ENCODE assay signal across 18 cellular contexts in genomic region chr19:3619631-3620012, GRCh38. TPM values are rescaled to one million over a fixed set of nuclear protein-coding genes. Genes with fewer than 3 reads are reported as not detected.
DNase-seq lines count a peak whose midpoint lies in the region; ATAC-seq and TF ChIP-seq lines count a peak whose summit lies in the region.
"Had no signal": no experiment of that assay in that cellular context is flagged by ENCODE, and none has a peak within 500 bp of the region (broad histone marks: within the 10 kb centered on the region; RNA-seq: fewer than 3 reads in every experiment).

No MANE protein-coding gene starts in this region.

- no peak overlapping the region for H2BK120ac ChIP-seq in mesenchymal stem cell (ENCODE audit: low read depth, low read length)

- no peak overlapping the region for H2AFZ ChIP-seq in mesenchymal stem cell (ENCODE audit: low read depth, low read length)

- no peak overlapping the region for H3K4ac ChIP-seq in mesenchymal stem cell (ENCODE audit: low read depth in 1 of 2, low read length in 2 of 2)

- H3K27ac ChIP-seq in HEK293 (ENCODE audit: extremely low read depth, low read depth, low read length) (no peak overlapping the region), RWPE2 (ENCODE audit: poor library complexity, severe bottlenecking) (no peak overlapping the region), mesenchymal stem cell (ENCODE audit: low read length, poor library complexity, severe bottlenecking) (no peak overlapping the region)

- no peak for TF ChIP-seq CTCF in HEK293 (tag by site-specific recombination; IDR thresholded peaks at IDR 0.05)
- no peak for TF ChIP-seq CTCF in RWPE2 (IDR thresholded peaks at IDR 0.05; ENCODE audit: poor library complexity, severe bottlenecking)

- WGBS in mesenchymal stem cell = 92% methylated on average over 16 of the region's 17 CpGs

- no peak overlapping the region for H2BK5ac ChIP-seq in mesenchymal stem cell (ENCODE audit: low read depth, low read length, poor library complexity, severe bottlenecking)

- peak overlapping the region; percentile 35 for H4K91ac ChIP-seq in mesenchymal stem cell (ENCODE audit: low read length)

- H3K4me1 ChIP-seq in HEK293 (ENCODE audit: control insufficient read depth, insufficient read depth, low read length) (peaks cover 2% of the 10 kb centered on the region; the same call in 1 of the 2 replicates), RWPE2 (ENCODE audit: insufficient read depth, poor library complexity, severe bottlenecking) (no peaks in the 10 kb centered on the region), mesenchymal stem cell (ENCODE audit: control insufficient read depth, insufficient read depth, low read depth, low read length) (peaks cover 13% of the 10 kb centered on the region)
- H3K4me1 ChIP-seq: BE2C had no signal

- no peak overlapping the region for H2BK15ac ChIP-seq in mesenchymal stem cell (ENCODE audit: low read depth, poor library complexity, severe bottlenecking)

- POLR2A ChIA-PET in HEK293 (lab: Yijun Ruan, JAX) = no interaction called here

- H3K9me3 ChIP-seq in HEK293 (ENCODE audit: control insufficient read depth, insufficient read depth, low read depth, low read length) = no peaks in the 10 kb centered on the region
- H3K9me3 ChIP-seq in RWPE2 (ENCODE audit: severe bottlenecking) = no peaks in the 10 kb centered on the region
- no peaks in the 10 kb centered on the region for H3K9me3 ChIP-seq in mesenchymal stem cell (ENCODE audit: control insufficient read depth, low read length)
- H3K9me3 ChIP-seq: BE2C had no signal

- H3K27me3 ChIP-seq in RWPE2 (ENCODE audit: insufficient read depth, poor library complexity, severe bottlenecking) (no peaks in the 10 kb centered on the region), mesenchymal stem cell (ENCODE audit: control insufficient read depth in 1 of 2, insufficient read depth in 1 of 2, low read length in 2 of 2) (no peaks in the 10 kb centered on the region)
- H3K27me3 ChIP-seq: BE2C had no signal

- H4K8ac ChIP-seq in mesenchymal stem cell (ENCODE audit: low read length) = no peak overlapping the region

- no peak overlapping the region for H3K23ac ChIP-seq in mesenchymal stem cell (ENCODE audit: low read length in 2 of 2)

- ATAC-seq in RWPE2 (ENCODE audit: low read depth) (no peak), GM21423 (IDR thresholded peaks at IDR 0.05; ENCODE audit: unreplicated experiment) (no peak)
- ATAC-seq: HCT116 had no signal

- CTCF ChIA-PET in HEK293 (lab: Yijun Ruan, JAX) = interaction anchor here (0.8 to 1.2 kb wide), 3 partner anchors 12 to 46 kb away, joined by 3 to 4 read pairs (median 4); partner anchors contain the start of gene GIPC3

- H3K9ac ChIP-seq in mesenchymal stem cell (ENCODE audit: low read length) = no peak overlapping the region

- H2AK5ac ChIP-seq in mesenchymal stem cell (ENCODE audit: low read length, severe bottlenecking) = no peak overlapping the region

- H3K4me2 ChIP-seq in mesenchymal stem cell (ENCODE audit: low read length, poor library complexity, severe bottlenecking) = no peak overlapping the region

- H3K4me3 ChIP-seq in HEK293 (ENCODE audit: low read depth, low read length) (no peak overlapping the region), RWPE2 (ENCODE audit: severe bottlenecking) (no peak overlapping the region), mesenchymal stem cell (ENCODE audit: insufficient read depth in 1 of 2, low read depth in 1 of 2, low read length in 2 of 2) (no peak overlapping the region)

- H3K18ac ChIP-seq in mesenchymal stem cell (ENCODE audit: low read depth in 1 of 2, low read length in 2 of 2) = no peak overlapping the region

- H3K79me1 ChIP-seq in mesenchymal stem cell (replicated peaks; ENCODE audit: low read length, poor library complexity, severe bottlenecking) = peaks cover 30% of the 10 kb centered on the region

- no peak overlapping the region for H3K14ac ChIP-seq in mesenchymal stem cell (ENCODE audit: low read length in 2 of 2)

- DNase-seq in RWPE2 (ENCODE audit: low spot score) (peak; percentile 68), mesenchymal stem cell (no peak), SW480 (ENCODE audit: low spot score) (no peak), T-helper 2 cell (no peak)
- DNase-seq: ACHN; BE2C; C1 segment of cervical spinal cord; CD4-positive, CD25-positive, alpha-beta regulatory T cell; CD8-positive, alpha-beta memory T cell; COR-L47; DMS 273 treated with DMSO at 0.1 percent for 48 hours; DMS53; GOT3; H7; KBM-7 had no signal

- no peak overlapping the region for H2BK12ac ChIP-seq in mesenchymal stem cell (ENCODE audit: low read length in 2 of 2)

- H3K36me3 ChIP-seq in HEK293 (ENCODE audit: control insufficient read depth in 2 of 2, insufficient read depth in 1 of 2, low read length in 2 of 2) (peaks cover 0 to 35% of the 10 kb centered on the region in 2 experiments; a peak in 2 of 3 replicates), RWPE2 (ENCODE audit: low read depth) (0 out of 2 replicates have a peak, but pooled peaks cover 4% of the 10 kb centered on the region), mesenchymal stem cell (ENCODE audit: control insufficient read depth in 1 of 2, insufficient read depth in 2 of 2, low read depth in 1 of 2, low read length in 2 of 2) (peaks cover 39 to 91% of the 10 kb centered on the region in 2 experiments)

TF ChIP-seq in HEK293, 187 proteins besides CTCF, POLR2A, EP300 and RAD21:
- TF ChIP-seq ZNF266 (tag by site-specific recombination; IDR thresholded peaks at IDR 0.05; ENCODE audit: low read depth) = no peak
- no peak for TF ChIP-seq ZNF530 (tag by site-specific recombination; IDR thresholded peaks at IDR 0.05; ENCODE audit: low read depth)
- no peak for TF ChIP-seq ZNF350 (tag by site-specific recombination; IDR thresholded peaks at IDR 0.05)
- no peak for TF ChIP-seq PRDM6 (tag by site-specific recombination; IDR thresholded peaks at IDR 0.05)
- TF ChIP-seq ZNF362 (tag by site-specific recombination; IDR thresholded peaks at IDR 0.05) = no peak
- TF ChIP-seq GLIS1 (tag by site-specific recombination; IDR thresholded peaks at IDR 0.05) = peak; percentile 41; the same call in 1 of the 2 replicates
- TF ChIP-seq ZNF10 (tag by site-specific recombination; IDR thresholded peaks at IDR 0.05) = no peak

RNA-seq across cellular contexts. Expression of gene CACTIN, which starts 7.0 kb away (rescaled TPM):
- polyA plus RNA-seq in mesenchymal stem cell (2013, experiment 1 of 2) = 16.6 TPM
- 16.4 TPM for polyA plus RNA-seq in mesenchymal stem cell (2013, experiment 2 of 2)

RNA-seq across cellular contexts. Expression of gene TBXA2R, which starts 12.9 kb away (rescaled TPM):
- 6.8 TPM for polyA plus RNA-seq in mesenchymal stem cell (2013, experiment 1 of 2)
- 6.9 TPM for polyA plus RNA-seq in mesenchymal stem cell (2013, experiment 2 of 2)

RNA-seq across cellular contexts. Expression of gene GIPC3, which starts 34.3 kb away (rescaled TPM):
- polyA plus RNA-seq in mesenchymal stem cell (2013, experiment 1 of 2) = 5.4 TPM
- polyA plus RNA-seq in mesenchymal stem cell (2013, experiment 2 of 2) = 5.2 TPM

RNA-seq across cellular contexts. Expression of gene HMG20B, which starts 46.9 kb away (rescaled TPM):
- 91.0 TPM for polyA plus RNA-seq in mesenchymal stem cell (2013, experiment 1 of 2)
- polyA plus RNA-seq in mesenchymal stem cell (2013, experiment 2 of 2) = 88.5 TPM
